12 cellular contexts compared by ENCODE assay signal in genomic region chr7:22569586-22570321, GRCh38.
DNase-seq lines count a peak whose midpoint lies in the region; ATAC-seq and TF ChIP-seq lines count a peak whose summit lies in the region.
"Had no signal": no experiment of that assay in that cellular context is flagged by ENCODE, and none has a peak within 500 bp of the region (broad histone marks: within the 10 kb centered on the region; RNA-seq: fewer than 3 reads in every experiment).

No MANE protein-coding gene starts in this region.

- H3K56ac ChIP-seq in mesendoderm (ENCODE audit: low read length) (no peak overlapping the region), H9 (ENCODE audit: insufficient read length, low read depth, low read length) (no peak overlapping the region)

- ATAC-seq in natural killer cell treated with Interleukin-12 subunit alpha and Interleukin-12 subunit beta and Interleukin-15 and Interleukin-18, amount 100 ng/mL, for 72 hours, result peak; percentile 54 to 57
- no peak for ATAC-seq in HG02840 (IDR thresholded peaks at IDR 0.05; ENCODE audit: low FRiP score, unreplicated experiment)

- DNase-seq in GM12865 (ENCODE audit: low read depth) (peak; percentile 19), NOMO-1 treated with dmso at 0.1 percent for 144 hours (lab: John Stamatoyannopoulos, UW; ENCODE audit: unreplicated experiment) (peak; percentile 44), amniotic epithelial cell (ENCODE audit: low read depth) (peak; percentile 95), mesendoderm (no peak), H9 (no peak), NCI-H1694 (lab: John Stamatoyannopoulos, UW) (no peak)
- no peak for DNase-seq in natural killer cell treated with Interleukin-12 subunit alpha and Interleukin-12 subunit beta and Interleukin-15 and Interleukin-18, amount 100 ng/mL, for 72 hours (ENCODE audit: low spot score)
- DNase-seq: activated CD4-positive, alpha-beta T cell treated with anti-CD3 and anti-CD28 coated beads, Interleukin-2, amount 10 ng/mL, durations not matched to agents 7 days and 5 days; DMS 273 treated with DMSO at 0.1 percent for 48 hours; NCI-H1417 had no signal

- no peaks in the 10 kb centered on the region for H3K9me3 ChIP-seq in H9 (ENCODE audit: control insufficient read depth, low read depth, low read length)

- no peak overlapping the region for H2BK12ac ChIP-seq in H9 (ENCODE audit: insufficient read length, low read depth, low read length)

- H2BK5ac ChIP-seq in mesendoderm (ENCODE audit: low read length), result no peak overlapping the region
- H2BK5ac ChIP-seq in H9 (ENCODE audit: insufficient read length, low read length), result no peak overlapping the region

- H3K36me3 Mint-ChIP-seq in natural killer cell treated with Interleukin-12 subunit alpha and Interleukin-12 subunit beta and Interleukin-15 and Interleukin-18, amount 100 ng/mL, for 72 hours, result peaks cover 10% of the 10 kb centered on the region
- H3K36me3 Mint-ChIP-seq in H9 (ENCODE audit: insufficient read depth in 1 of 3, low read depth in 3 of 3), result no peaks in the 10 kb centered on the region
- H3K36me3 Mint-ChIP-seq: activated naive CD4-positive, alpha-beta T cell treated with anti-CD3 and anti-CD28 coated beads, Interleukin-2, amount 50 U/mL, for 24 hours had no signal

- no peak overlapping the region for H2BK15ac ChIP-seq in mesendoderm (replicated peaks; ENCODE audit: low read depth)
- no peak overlapping the region for H2BK15ac ChIP-seq in H9 (ENCODE audit: low read depth, low read length)

- H3K27ac Mint-ChIP-seq in natural killer cell treated with Interleukin-12 subunit alpha and Interleukin-12 subunit beta and Interleukin-15 and Interleukin-18, amount 100 ng/mL, for 72 hours, result no peak overlapping the region
- no peak overlapping the region; a peak in 1 of 7 replicates for H3K27ac Mint-ChIP-seq in H9
- H3K27ac Mint-ChIP-seq: activated CD4-positive, alpha-beta T cell treated with anti-CD3 and anti-CD28 coated beads, Interleukin-2, amount 10 ng/mL, durations not matched to agents 7 days and 5 days; activated naive CD4-positive, alpha-beta T cell treated with anti-CD3 and anti-CD28 coated beads, Interleukin-2, amount 50 U/mL, for 24 hours had no signal

- H2BK20ac ChIP-seq in H9 (ENCODE audit: low read depth, low read length, poor library complexity, severe bottlenecking), result no peak overlapping the region

- no CpG with 5 or more reads among the region's 11 CpGs for WGBS in mesendoderm (ENCODE audit: extremely low coverage, insufficient coverage, low lambda C conversion rate)
- no CpG with 5 or more reads among the region's 11 CpGs for WGBS in H9 (ENCODE audit: extremely low coverage, insufficient read length, low lambda C conversion rate)

- H3K27me3 ChIP-seq in mesendoderm (ENCODE audit: insufficient read depth, low read length, poor library complexity) (no peaks in the 10 kb centered on the region), H9 (ENCODE audit: insufficient read depth, low read length) (no peaks in the 10 kb centered on the region)

- H3K4me2 ChIP-seq in mesendoderm (ENCODE audit: low read length) (no peak overlapping the region), H9 (ENCODE audit: insufficient read depth, insufficient read length, low read length) (no peak overlapping the region)

- H3K18ac ChIP-seq in mesendoderm (ENCODE audit: low read length) (no peak overlapping the region), H9 (ENCODE audit: insufficient read length, low read depth, low read length) (no peak overlapping the region)

- H3K4me3 Mint-ChIP-seq in natural killer cell treated with Interleukin-12 subunit alpha and Interleukin-12 subunit beta and Interleukin-15 and Interleukin-18, amount 100 ng/mL, for 72 hours, result peak overlapping the region; percentile 58
- H3K4me3 Mint-ChIP-seq in H9, result no peak overlapping the region
- H3K4me3 Mint-ChIP-seq: activated CD4-positive, alpha-beta T cell treated with anti-CD3 and anti-CD28 coated beads, Interleukin-2, amount 10 ng/mL, durations not matched to agents 7 days and 5 days; activated naive CD4-positive, alpha-beta T cell treated with anti-CD3 and anti-CD28 coated beads, Interleukin-2, amount 50 U/mL, for 24 hours had no signal

- H3K4ac ChIP-seq in mesendoderm (ENCODE audit: low read depth, low read length) (no peak overlapping the region), H9 (ENCODE audit: low read depth, low read length) (no peak overlapping the region)

- no peaks in the 10 kb centered on the region for H3K79me1 ChIP-seq in mesendoderm (ENCODE audit: low read length)
- H3K79me1 ChIP-seq in H9 (ENCODE audit: insufficient read depth, low read depth, low read length, poor library complexity, severe bottlenecking), result no peaks in the 10 kb centered on the region

- H3T11ph ChIP-seq in H9 (ENCODE audit: low read length), result no peak overlapping the region

- H3K4me3 ChIP-seq in GM12865 (ENCODE audit: low read depth, low read length) (no peak overlapping the region), mesendoderm (ENCODE audit: low read length) (no peak overlapping the region)

- H3K27ac ChIP-seq in mesendoderm (ENCODE audit: low read depth, low read length) (no peak overlapping the region), H9 (ENCODE audit: insufficient read length, low read depth, low read length) (no peak overlapping the region)

- no peak overlapping the region for H3K9ac ChIP-seq in mesendoderm (ENCODE audit: low read length)
- H3K9ac ChIP-seq in H9 (ENCODE audit: extremely low read depth, insufficient read length, low read length), result no peak overlapping the region

- no peaks in the 10 kb centered on the region for H3K79me2 ChIP-seq in mesendoderm (ENCODE audit: control insufficient read depth, insufficient read depth, low read length)
- no peaks in the 10 kb centered on the region for H3K79me2 ChIP-seq in H9 (ENCODE audit: insufficient read depth, low read length)

- H3K4me1 ChIP-seq in mesendoderm (ENCODE audit: control insufficient read depth, low read depth, low read length) (peaks cover 2% of the 10 kb centered on the region), H9 (ENCODE audit: insufficient read depth, low read length) (peaks cover 9% of the 10 kb centered on the region; the same call in 1 of the 2 replicates)

- no peak overlapping the region for H2AFZ ChIP-seq in H9 (ENCODE audit: low read length)

- peaks cover 26 to 35% of the 10 kb centered on the region in 2 donors for H3K4me1 Mint-ChIP-seq in natural killer cell treated with Interleukin-12 subunit alpha and Interleukin-12 subunit beta and Interleukin-15 and Interleukin-18, amount 100 ng/mL, for 72 hours (ENCODE audit: low read depth in 2 of 2)
- H3K4me1 Mint-ChIP-seq in H9, result peaks cover 15 to 16% of the 10 kb centered on the region in 2 experiments

- H4K20me1 ChIP-seq in H9 (ENCODE audit: control insufficient read depth, insufficient read depth, insufficient read length), result no peaks in the 10 kb centered on the region

- H3K27me3 Mint-ChIP-seq in natural killer cell treated with Interleukin-12 subunit alpha and Interleukin-12 subunit beta and Interleukin-15 and Interleukin-18, amount 100 ng/mL, for 72 hours, result peaks cover 43 to 58% of the 10 kb centered on the region in 2 donors
- H3K27me3 Mint-ChIP-seq in H9 (ENCODE audit: low read depth), result no peaks in the 10 kb centered on the region

- H2BK120ac ChIP-seq in mesendoderm (ENCODE audit: low read depth, low read length) (no peak overlapping the region), H9 (ENCODE audit: low read depth, low read length, poor library complexity, severe bottlenecking) (no peak overlapping the region)

- H3K36me3 ChIP-seq in mesendoderm (ENCODE audit: control insufficient read depth, insufficient read depth, low read length), result no peaks in the 10 kb centered on the region

- H4K8ac ChIP-seq in mesendoderm (ENCODE audit: low read depth, low read length), result no peak overlapping the region
- no peak overlapping the region for H4K8ac ChIP-seq in H9 (replicated peaks; ENCODE audit: insufficient read length, low read depth, low read length)

- H4K5ac ChIP-seq in mesendoderm (ENCODE audit: low read length) (no peak overlapping the region), H9 (ENCODE audit: insufficient read length, low read depth, low read length) (no peak overlapping the region)

- no peak overlapping the region for H4K91ac ChIP-seq in H9 (ENCODE audit: insufficient read length, low read depth, low read length)

- TF ChIP-seq CTCF in GM12865 (IDR thresholded peaks at IDR 0.05; ENCODE audit: insufficient read depth, low read depth, low read length, missing control alignments) (no peak), H9 (conservative IDR thresholded peaks at IDR 0.05) (no peak)

- H2AK5ac ChIP-seq in mesendoderm (ENCODE audit: low read length) (no peak overlapping the region), H9 (ENCODE audit: insufficient read length, low read length) (no peak overlapping the region)

- no peaks in the 10 kb centered on the region for H3K23me2 ChIP-seq in H9 (ENCODE audit: insufficient read length, low read depth, low read length, poor library complexity, severe bottlenecking)

- H3K23ac ChIP-seq in mesendoderm (ENCODE audit: low read length) (no peak overlapping the region), H9 (ENCODE audit: insufficient read length, low read depth, low read length) (no peak overlapping the region)

- no peaks in the 10 kb centered on the region for H3K9me3 Mint-ChIP-seq in natural killer cell treated with Interleukin-12 subunit alpha and Interleukin-12 subunit beta and Interleukin-15 and Interleukin-18, amount 100 ng/mL, for 72 hours
- no peaks in the 10 kb centered on the region for H3K9me3 Mint-ChIP-seq in H9
- H3K9me3 Mint-ChIP-seq: activated naive CD4-positive, alpha-beta T cell treated with anti-CD3 and anti-CD28 coated beads, Interleukin-2, amount 50 U/mL, for 24 hours had no signal

- H3K14ac ChIP-seq in H9 (ENCODE audit: insufficient read depth, low read length), result no peak overlapping the region

Comparison
In these comparisons a context has a peak if more than half of its experiments do, and no peak if none do; other contexts are left out.
1. DNase-seq: peak in GM12865 (single experiment), NOMO-1 treated with dmso at 0.1 percent for 144 hours (single experiment) and amniotic epithelial cell (single experiment); none in natural killer cell treated with Interleukin-12 subunit alpha and Interleukin-12 subunit beta and Interleukin-15 and Interleukin-18, amount 100 ng/mL, for 72 hours (single experiment), mesendoderm (single experiment), H9 (single experiment) and NCI-H1694 (single experiment).